ENCODE assay signal across 9 cellular contexts in genomic region chr5:80481019-80481893, GRCh38. TPM values are rescaled to one million over a fixed set of nuclear protein-coding genes. Genes with fewer than 3 reads are reported as not detected.
A peak's percentile ranks its signal among the peaks of the same experiment; 100 is the strongest.
DNase-seq lines count a peak whose midpoint lies in the region; ATAC-seq lines count a peak whose summit lies in the region.
"Had no signal": no experiment of that assay in that cellular context is flagged by ENCODE, and none has a peak within 500 bp of the region (broad histone marks: within the 10 kb centered on the region; RNA-seq: fewer than 3 reads in every experiment).

No MANE protein-coding gene starts in this region.

- peak; percentile 70 for ATAC-seq in activated CD8-positive, alpha-beta memory T cell treated with anti-CD3 and anti-CD28 coated beads, Interleukin-2, amount 10 ng/mL, durations not matched to agents 7 days and 5 days
- peak; percentile 51 for ATAC-seq in HG02678 (IDR thresholded peaks at IDR 0.05; ENCODE audit: unreplicated experiment)
- peak; percentile 72 to 74 for ATAC-seq in activated naive CD4-positive, alpha-beta T cell treated with anti-CD3 and anti-CD28 coated beads, Interleukin-2, amount 50 U/mL, for 72 hours
- peak; percentile 87 for ATAC-seq in stimulated activated naive CD8-positive, alpha-beta T cell treated with anti-CD3 and anti-CD28 coated beads, Interleukin-15, amount 100 ng/mL, for 72 hours
- no peak for ATAC-seq in GM18519 (IDR thresholded peaks at IDR 0.05; ENCODE audit: low FRiP score, unreplicated experiment)

- peaks cover 14% of the 10 kb centered on the region for H3K36me3 Mint-ChIP-seq in activated CD8-positive, alpha-beta memory T cell treated with anti-CD3 and anti-CD28 coated beads, Interleukin-2, amount 10 ng/mL, durations not matched to agents 7 days and 5 days
- peaks cover 4 to 22% of the 10 kb centered on the region in 2 donors for H3K36me3 Mint-ChIP-seq in activated naive CD4-positive, alpha-beta T cell treated with anti-CD3 and anti-CD28 coated beads, Interleukin-2, amount 50 U/mL, for 72 hours

- H3K27me3 Mint-ChIP-seq in activated CD8-positive, alpha-beta memory T cell treated with anti-CD3 and anti-CD28 coated beads, Interleukin-2, amount 10 ng/mL, durations not matched to agents 7 days and 5 days: peaks cover 15% of the 10 kb centered on the region
- no peaks in the 10 kb centered on the region for H3K27me3 Mint-ChIP-seq in stimulated activated naive CD8-positive, alpha-beta T cell treated with anti-CD3 and anti-CD28 coated beads, Interleukin-15, amount 100 ng/mL, for 72 hours
- H3K27me3 Mint-ChIP-seq: dendritic cell treated with granulocyte-macrophage colony-stimulating factor and Interleukin-4, amounts not matched to agents 40 ng/mL and 50 ng/mL, for 4 days had no signal

- CTCF ChIA-PET in activated CD8-positive, alpha-beta memory T cell treated with anti-CD3 and anti-CD28 coated beads, Interleukin-2, amount 10 ng/mL, durations not matched to agents 7 days and 5 days (lab: Charles Lee): interaction anchor here (0.6 to 2.1 kb wide), 10 partner anchors 9 to 1348 kb away, joined by 3 to 13 read pairs (median 3); no protein-coding TSS in a partner anchor

- peaks cover 3% of the 10 kb centered on the region for H3K9me3 Mint-ChIP-seq in activated CD8-positive, alpha-beta memory T cell treated with anti-CD3 and anti-CD28 coated beads, Interleukin-2, amount 10 ng/mL, durations not matched to agents 7 days and 5 days (ENCODE audit: low read depth)
- H3K9me3 Mint-ChIP-seq in activated naive CD4-positive, alpha-beta T cell treated with anti-CD3 and anti-CD28 coated beads, Interleukin-2, amount 50 U/mL, for 72 hours: peaks cover 3 to 4% of the 10 kb centered on the region in 2 donors
- H3K9me3 Mint-ChIP-seq in stimulated activated naive CD8-positive, alpha-beta T cell treated with anti-CD3 and anti-CD28 coated beads, Interleukin-15, amount 100 ng/mL, for 72 hours: peaks cover 5 to 17% of the 10 kb centered on the region in 2 donors

- peak; percentile 70 for DNase-seq in activated CD8-positive, alpha-beta memory T cell treated with anti-CD3 and anti-CD28 coated beads, Interleukin-2, amount 10 ng/mL, durations not matched to agents 7 days and 5 days
- no peak for DNase-seq in activated CD8-positive, alpha-beta memory T cell treated with anti-CD3 and anti-CD28 coated beads for 24 hours
- DNase-seq in NCI-H82 treated with DMSO at 0.1 percent for 48 hours (lab: John Stamatoyannopoulos, UW; ENCODE audit: unreplicated experiment) (peak; percentile 3), iPS-NIHi7 (ENCODE audit: extremely low spot score) (peak; percentile 62)
- no peak for DNase-seq in activated naive CD4-positive, alpha-beta T cell treated with anti-CD3 and anti-CD28 coated beads, Interleukin-2, amount 50 U/mL, for 72 hours (ENCODE audit: low spot score in 2 of 2)
- peak; percentile 23 to 44 for DNase-seq in stimulated activated naive CD8-positive, alpha-beta T cell treated with anti-CD3 and anti-CD28 coated beads, Interleukin-15, amount 100 ng/mL, for 72 hours

- H3K4me3 Mint-ChIP-seq in activated CD8-positive, alpha-beta memory T cell treated with anti-CD3 and anti-CD28 coated beads, Interleukin-2, amount 10 ng/mL, durations not matched to agents 7 days and 5 days: no peak overlapping the region
- H3K4me3 Mint-ChIP-seq in stimulated activated naive CD8-positive, alpha-beta T cell treated with anti-CD3 and anti-CD28 coated beads, Interleukin-15, amount 100 ng/mL, for 72 hours: no peak overlapping the region
- H3K4me3 Mint-ChIP-seq: dendritic cell treated with granulocyte-macrophage colony-stimulating factor and Interleukin-4, amounts not matched to agents 40 ng/mL and 50 ng/mL, for 4 days had no signal

- no peak overlapping the region for H3K27ac Mint-ChIP-seq in activated CD8-positive, alpha-beta memory T cell treated with anti-CD3 and anti-CD28 coated beads, Interleukin-2, amount 10 ng/mL, durations not matched to agents 7 days and 5 days
- H3K27ac Mint-ChIP-seq in activated naive CD4-positive, alpha-beta T cell treated with anti-CD3 and anti-CD28 coated beads, Interleukin-2, amount 50 U/mL, for 72 hours: no peak overlapping the region
- no peak overlapping the region for H3K27ac Mint-ChIP-seq in stimulated activated naive CD8-positive, alpha-beta T cell treated with anti-CD3 and anti-CD28 coated beads, Interleukin-15, amount 100 ng/mL, for 72 hours
- H3K27ac Mint-ChIP-seq: dendritic cell treated with granulocyte-macrophage colony-stimulating factor and Interleukin-4, amounts not matched to agents 40 ng/mL and 50 ng/mL, for 4 days had no signal

- H3K4me1 Mint-ChIP-seq in activated CD8-positive, alpha-beta memory T cell treated with anti-CD3 and anti-CD28 coated beads, Interleukin-2, amount 10 ng/mL, durations not matched to agents 7 days and 5 days: peaks cover 4% of the 10 kb centered on the region
- H3K4me1 Mint-ChIP-seq in stimulated activated naive CD8-positive, alpha-beta T cell treated with anti-CD3 and anti-CD28 coated beads, Interleukin-15, amount 100 ng/mL, for 72 hours: peaks cover 8% of the 10 kb centered on the region

RNA-seq across cellular contexts. Expression of gene FAM151B, which starts 6.6 kb away (rescaled TPM):
- under 1 TPM in 1 of 2 experiments, not detected in 1; 0.12 TPM for total RNA-seq in activated CD8-positive, alpha-beta memory T cell treated with anti-CD3 and anti-CD28 coated beads, Interleukin-2, amount 10 ng/mL, durations not matched to agents 7 days and 5 days
- under 1 TPM; 0.14 to 0.52 TPM for total RNA-seq in activated naive CD4-positive, alpha-beta T cell treated with anti-CD3 and anti-CD28 coated beads, Interleukin-2, amount 50 U/mL, for 72 hours

Comparison
In these comparisons a context has a peak if more than half of its experiments do, and no peak if none do; other contexts are left out.
1. DNase-seq: peak in activated CD8-positive, alpha-beta memory T cell treated with anti-CD3 and anti-CD28 coated beads, Interleukin-2, amount 10 ng/mL, durations not matched to agents 7 days and 5 days (single experiment), NCI-H82 treated with DMSO at 0.1 percent for 48 hours (single experiment), iPS-NIHi7 (single experiment) and stimulated activated naive CD8-positive, alpha-beta T cell treated with anti-CD3 and anti-CD28 coated beads, Interleukin-15, amount 100 ng/mL, for 72 hours (2 of 2); none in activated CD8-positive, alpha-beta memory T cell treated with anti-CD3 and anti-CD28 coated beads for 24 hours (single experiment) and activated naive CD4-positive, alpha-beta T cell treated with anti-CD3 and anti-CD28 coated beads, Interleukin-2, amount 50 U/mL, for 72 hours (0 of 2).